In genomic region chr6:107646776-107647438, GRCh38 we compare ENCODE assay signal across 26 cellular contexts.
"Had no signal": no experiment of that assay in that cellular context is flagged by ENCODE, and none has a peak within 500 bp of the region (broad histone marks: within the 10 kb centered on the region; RNA-seq: fewer than 3 reads in every experiment).

No MANE protein-coding gene starts in this region.

- H3K36me3 ChIP-seq: esophagus muscularis mucosa, thyroid gland, upper lobe of right lung had no signal

- ATAC-seq: activated CD4-positive, CD25-positive, alpha-beta regulatory T cell treated with anti-CD3 and anti-CD28 coated beads, Interleukin-2, amount 50 U/mL, for 24 hours; activated T-cell treated with anti-CD3 and anti-CD28 coated beads, Interleukin-2, amount 50 U/mL, for 4 hours; activated T-helper 17 cell treated with anti-CD3 and anti-CD28 coated beads, Interleukin-2, amount 50 U/mL, for 72 hours; foreskin keratinocyte; naive thymus-derived CD4-positive, alpha-beta T cell; stimulated activated memory B cell treated with anti-CD40 and anti-IgM and Interleukin-4, amounts not matched to agents 10 μg/mL and 1 μg/mL and 100 μg/mL, for 72 hours; stimulated activated naive CD8-positive, alpha-beta T cell treated with anti-CD3 and anti-CD28 coated beads, Interleukin-15, amount 100 ng/mL, for 72 hours had no signal

- H3K4me1 ChIP-seq: foreskin keratinocyte had no signal

- H3K27me3 ChIP-seq: esophagus muscularis mucosa, thyroid gland, upper lobe of right lung had no signal

- FAIRE-seq: small intestine, TTC549 had no signal

- H3K9me3 ChIP-seq: esophagus muscularis mucosa, thyroid gland, upper lobe of right lung had no signal

- DNase-seq: activated CD4-positive, alpha-beta memory T cell treated with anti-CD3 and anti-CD28 coated beads, Interleukin-2, amount 10 ng/mL, durations not matched to agents 7 days and 5 days; activated CD4-positive, alpha-beta T cell treated with anti-CD3 and anti-CD28 coated beads, Interleukin-2, amount 10 ng/mL, durations not matched to agents 7 days and 5 days; activated gamma-delta T cell treated with Interleukin-2 at 50 U/mL for 16 hours; activated naive CD4-positive, alpha-beta T cell treated with anti-CD3 and anti-CD28 coated beads, Interleukin-2, amount 50 U/mL, for 16 hours; activated T-cell treated with anti-CD3 and anti-CD28 coated beads, Interleukin-2, amount 50 U/mL, for 4 hours; amygdala; central memory CD4-positive, alpha-beta T cell; endodermal cell; kidney glomerular epithelial cell; midbrain; naive thymus-derived CD4-positive, alpha-beta T cell; occipital lobe; small intestine; stimulated activated CD4-positive, alpha-beta T cell treated with anti-CD3 and anti-CD28 coated beads, Interleukin-4, amount 100 ng/mL, for 24 hours; stimulated activated CD8-positive, alpha-beta memory T cell treated with anti-CD3 and anti-CD28 coated beads, Interleukin-4, amount 100 ng/mL, for 48 hours; stimulated activated naive CD8-positive, alpha-beta T cell treated with anti-CD3 and anti-CD28 coated beads, Interleukin-15, amount 100 ng/mL, for 72 hours had no signal

- H3K4me3 ChIP-seq: esophagus muscularis mucosa, SK-N-MC, thyroid gland, upper lobe of right lung had no signal

- H3K27ac ChIP-seq: esophagus muscularis mucosa, foreskin keratinocyte, SK-N-MC, thyroid gland, upper lobe of right lung, VCaP had no signal
